Comparison of ENCODE assay signal across 1 cellular context in the genomic region with DNA sequence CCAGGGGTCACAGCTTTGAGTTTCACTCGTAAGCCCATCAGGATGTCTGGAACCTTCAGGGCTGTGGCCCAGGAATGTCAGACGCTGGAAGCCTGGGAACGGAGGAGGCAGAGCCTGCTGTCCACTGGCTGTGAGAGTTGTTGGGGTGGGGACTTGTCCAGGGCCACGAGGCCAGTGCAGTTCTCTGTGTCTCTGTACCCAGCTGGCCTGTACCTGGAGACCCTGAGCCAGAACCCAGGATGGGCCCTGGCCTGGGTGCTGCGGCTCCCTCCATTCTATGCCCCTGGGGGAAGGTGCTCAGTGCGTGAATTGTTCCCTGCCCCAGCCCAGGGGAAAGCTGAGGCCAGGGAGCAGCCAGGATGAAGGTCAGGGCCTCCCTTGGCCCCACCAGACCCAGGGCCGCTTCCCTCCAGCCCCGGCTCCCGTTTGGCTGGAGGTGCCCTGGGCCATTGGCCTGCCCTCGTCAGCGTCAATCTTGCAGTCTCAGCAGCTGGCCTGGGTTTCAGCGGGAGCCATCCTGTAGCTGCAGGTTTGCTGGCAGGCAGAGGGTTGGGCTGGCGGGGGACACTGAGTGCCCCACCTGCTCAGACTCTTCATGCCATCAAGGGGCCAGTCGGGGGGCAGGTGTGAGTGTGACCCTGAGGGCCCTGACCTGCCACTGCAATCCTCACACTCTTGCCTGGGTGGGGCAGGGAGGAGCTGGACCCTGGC.
A peak's percentile ranks its signal among the peaks of the same experiment; 100 is the strongest.
TF ChIP-seq lines count a peak whose summit lies in the region.

No MANE protein-coding gene starts in this region.

TF ChIP-seq in HepG2, 621 proteins besides CTCF, POLR2A, EP300 and RAD21 (continued from another document and continues in another):
- no peak for TF ChIP-seq ZNF674 (CRISPR knock-in tag; IDR thresholded peaks at IDR 0.05; ENCODE audit: low read depth)
- TF ChIP-seq ZNF891 (CRISPR knock-in tag; IDR thresholded peaks at IDR 0.05): no peak
- TF ChIP-seq SNAI1 (CRISPR knock-in tag; IDR thresholded peaks at IDR 0.05; ENCODE audit: borderline replicate concordance): no peak
- TF ChIP-seq, protein P1, sequence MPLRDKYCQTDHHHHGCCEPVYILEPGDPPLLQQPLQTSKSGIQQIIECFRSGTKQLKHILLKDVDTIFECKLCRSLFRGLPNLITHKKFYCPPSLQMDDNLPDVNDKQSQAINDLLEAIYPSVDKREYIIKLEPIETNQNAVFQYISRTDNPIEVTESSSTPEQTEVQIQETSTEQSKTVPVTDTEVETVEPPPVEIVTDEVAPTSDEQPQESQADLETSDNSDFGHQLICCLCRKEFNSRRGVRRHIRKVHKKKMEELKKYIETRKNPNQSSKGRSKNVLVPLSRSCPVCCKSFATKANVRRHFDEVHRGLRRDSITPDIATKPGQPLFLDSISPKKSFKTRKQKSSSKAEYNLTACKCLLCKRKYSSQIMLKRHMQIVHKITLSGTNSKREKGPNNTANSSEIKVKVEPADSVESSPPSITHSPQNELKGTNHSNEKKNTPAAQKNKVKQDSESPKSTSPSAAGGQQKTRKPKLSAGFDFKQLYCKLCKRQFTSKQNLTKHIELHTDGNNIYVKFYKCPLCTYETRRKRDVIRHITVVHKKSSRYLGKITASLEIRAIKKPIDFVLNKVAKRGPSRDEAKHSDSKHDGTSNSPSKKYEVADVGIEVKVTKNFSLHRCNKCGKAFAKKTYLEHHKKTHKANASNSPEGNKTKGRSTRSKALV (CRISPR knock-in tag; IDR thresholded peaks at IDR 0.05): no peak
- no peak for TF ChIP-seq YEATS4 (CRISPR knock-in tag; IDR thresholded peaks at IDR 0.05; ENCODE audit: borderline replicate concordance)
- no peak for TF ChIP-seq ZNF614 (CRISPR knock-in tag; IDR thresholded peaks at IDR 0.05; ENCODE audit: borderline replicate concordance)
- no peak for TF ChIP-seq ZBTB7B (CRISPR knock-in tag; IDR thresholded peaks at IDR 0.05)
- no peak for TF ChIP-seq ZNF143 (CRISPR knock-in tag; IDR thresholded peaks at IDR 0.05)
- no peak for TF ChIP-seq ZNF446 (CRISPR knock-in tag; IDR thresholded peaks at IDR 0.05)
- TF ChIP-seq SP2 (CRISPR knock-in tag; IDR thresholded peaks at IDR 0.05): no peak
- no peak for TF ChIP-seq ZNF569 (CRISPR knock-in tag; IDR thresholded peaks at IDR 0.05; ENCODE audit: borderline replicate concordance)
- TF ChIP-seq, protein P2, sequence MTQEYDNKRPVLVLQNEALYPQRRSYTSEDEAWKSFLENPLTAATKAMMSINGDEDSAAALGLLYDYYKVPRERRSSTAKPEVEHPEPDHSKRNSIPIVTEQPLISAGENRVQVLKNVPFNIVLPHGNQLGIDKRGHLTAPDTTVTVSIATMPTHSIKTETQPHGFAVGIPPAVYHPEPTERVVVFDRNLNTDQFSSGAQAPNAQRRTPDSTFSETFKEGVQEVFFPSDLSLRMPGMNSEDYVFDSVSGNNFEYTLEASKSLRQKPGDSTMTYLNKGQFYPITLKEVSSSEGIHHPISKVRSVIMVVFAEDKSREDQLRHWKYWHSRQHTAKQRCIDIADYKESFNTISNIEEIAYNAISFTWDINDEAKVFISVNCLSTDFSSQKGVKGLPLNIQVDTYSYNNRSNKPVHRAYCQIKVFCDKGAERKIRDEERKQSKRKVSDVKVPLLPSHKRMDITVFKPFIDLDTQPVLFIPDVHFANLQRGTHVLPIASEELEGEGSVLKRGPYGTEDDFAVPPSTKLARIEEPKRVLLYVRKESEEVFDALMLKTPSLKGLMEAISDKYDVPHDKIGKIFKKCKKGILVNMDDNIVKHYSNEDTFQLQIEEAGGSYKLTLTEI (CRISPR knock-in tag; conservative IDR thresholded peaks at IDR 0.05): no peak
- TF ChIP-seq GATAD2A (CRISPR knock-in tag; IDR thresholded peaks at IDR 0.05): no peak
- TF ChIP-seq CHD2 (IDR thresholded peaks at IDR 0.05; ENCODE audit: low read depth, low read length): no peak
- TF ChIP-seq ZNF274 (CRISPR knock-in tag; IDR thresholded peaks at IDR 0.05): no peak
- TF ChIP-seq NR2F1 (CRISPR knock-in tag; IDR thresholded peaks at IDR 0.05): no peak
- no peak for TF ChIP-seq ISL2 (CRISPR knock-in tag; IDR thresholded peaks at IDR 0.05)
- peak; percentile 29; the same call in 1 of the 2 replicates for TF ChIP-seq POGZ (CRISPR knock-in tag; IDR thresholded peaks at IDR 0.05)
- no peak for TF ChIP-seq JUNB (CRISPR knock-in tag; IDR thresholded peaks at IDR 0.05; ENCODE audit: borderline replicate concordance)
- no peak for TF ChIP-seq EEA1 (CRISPR knock-in tag; IDR thresholded peaks at IDR 0.05; ENCODE audit: borderline replicate concordance)
- TF ChIP-seq ZNF570 (CRISPR knock-in tag; IDR thresholded peaks at IDR 0.05; ENCODE audit: borderline replicate concordance): no peak
- TF ChIP-seq, protein P3, sequence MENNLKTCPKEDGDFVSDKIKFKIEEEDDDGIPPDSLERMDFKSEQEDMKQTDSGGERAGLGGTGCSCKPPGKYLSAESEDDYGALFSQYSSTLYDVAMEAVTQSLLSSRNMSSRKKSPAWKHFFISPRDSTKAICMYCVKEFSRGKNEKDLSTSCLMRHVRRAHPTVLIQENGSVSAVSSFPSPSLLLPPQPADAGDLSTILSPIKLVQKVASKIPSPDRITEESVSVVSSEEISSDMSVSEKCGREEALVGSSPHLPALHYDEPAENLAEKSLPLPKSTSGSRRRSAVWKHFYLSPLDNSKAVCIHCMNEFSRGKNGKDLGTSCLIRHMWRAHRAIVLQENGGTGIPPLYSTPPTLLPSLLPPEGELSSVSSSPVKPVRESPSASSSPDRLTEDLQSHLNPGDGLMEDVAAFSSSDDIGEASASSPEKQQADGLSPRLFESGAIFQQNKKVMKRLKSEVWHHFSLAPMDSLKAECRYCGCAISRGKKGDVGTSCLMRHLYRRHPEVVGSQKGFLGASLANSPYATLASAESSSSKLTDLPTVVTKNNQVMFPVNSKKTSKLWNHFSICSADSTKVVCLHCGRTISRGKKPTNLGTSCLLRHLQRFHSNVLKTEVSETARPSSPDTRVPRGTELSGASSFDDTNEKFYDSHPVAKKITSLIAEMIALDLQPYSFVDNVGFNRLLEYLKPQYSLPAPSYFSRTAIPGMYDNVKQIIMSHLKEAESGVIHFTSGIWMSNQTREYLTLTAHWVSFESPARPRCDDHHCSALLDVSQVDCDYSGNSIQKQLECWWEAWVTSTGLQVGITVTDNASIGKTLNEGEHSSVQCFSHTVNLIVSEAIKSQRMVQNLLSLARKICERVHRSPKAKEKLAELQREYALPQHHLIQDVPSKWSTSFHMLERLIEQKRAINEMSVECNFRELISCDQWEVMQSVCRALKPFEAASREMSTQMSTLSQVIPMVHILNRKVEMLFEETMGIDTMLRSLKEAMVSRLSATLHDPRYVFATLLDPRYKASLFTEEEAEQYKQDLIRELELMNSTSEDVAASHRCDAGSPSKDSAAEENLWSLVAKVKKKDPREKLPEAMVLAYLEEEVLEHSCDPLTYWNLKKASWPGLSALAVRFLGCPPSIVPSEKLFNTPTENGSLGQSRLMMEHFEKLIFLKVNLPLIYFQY (CRISPR knock-in tag; IDR thresholded peaks at IDR 0.05; ENCODE audit: borderline replicate concordance): no peak
- no peak for TF ChIP-seq ZFP36L2 (CRISPR knock-in tag; IDR thresholded peaks at IDR 0.05)
- TF ChIP-seq ZNF343 (CRISPR knock-in tag; IDR thresholded peaks at IDR 0.05): no peak
- TF ChIP-seq NR1H2 (CRISPR knock-in tag; IDR thresholded peaks at IDR 0.05; ENCODE audit: borderline replicate concordance, low read depth): no peak
- TF ChIP-seq, protein P4, sequence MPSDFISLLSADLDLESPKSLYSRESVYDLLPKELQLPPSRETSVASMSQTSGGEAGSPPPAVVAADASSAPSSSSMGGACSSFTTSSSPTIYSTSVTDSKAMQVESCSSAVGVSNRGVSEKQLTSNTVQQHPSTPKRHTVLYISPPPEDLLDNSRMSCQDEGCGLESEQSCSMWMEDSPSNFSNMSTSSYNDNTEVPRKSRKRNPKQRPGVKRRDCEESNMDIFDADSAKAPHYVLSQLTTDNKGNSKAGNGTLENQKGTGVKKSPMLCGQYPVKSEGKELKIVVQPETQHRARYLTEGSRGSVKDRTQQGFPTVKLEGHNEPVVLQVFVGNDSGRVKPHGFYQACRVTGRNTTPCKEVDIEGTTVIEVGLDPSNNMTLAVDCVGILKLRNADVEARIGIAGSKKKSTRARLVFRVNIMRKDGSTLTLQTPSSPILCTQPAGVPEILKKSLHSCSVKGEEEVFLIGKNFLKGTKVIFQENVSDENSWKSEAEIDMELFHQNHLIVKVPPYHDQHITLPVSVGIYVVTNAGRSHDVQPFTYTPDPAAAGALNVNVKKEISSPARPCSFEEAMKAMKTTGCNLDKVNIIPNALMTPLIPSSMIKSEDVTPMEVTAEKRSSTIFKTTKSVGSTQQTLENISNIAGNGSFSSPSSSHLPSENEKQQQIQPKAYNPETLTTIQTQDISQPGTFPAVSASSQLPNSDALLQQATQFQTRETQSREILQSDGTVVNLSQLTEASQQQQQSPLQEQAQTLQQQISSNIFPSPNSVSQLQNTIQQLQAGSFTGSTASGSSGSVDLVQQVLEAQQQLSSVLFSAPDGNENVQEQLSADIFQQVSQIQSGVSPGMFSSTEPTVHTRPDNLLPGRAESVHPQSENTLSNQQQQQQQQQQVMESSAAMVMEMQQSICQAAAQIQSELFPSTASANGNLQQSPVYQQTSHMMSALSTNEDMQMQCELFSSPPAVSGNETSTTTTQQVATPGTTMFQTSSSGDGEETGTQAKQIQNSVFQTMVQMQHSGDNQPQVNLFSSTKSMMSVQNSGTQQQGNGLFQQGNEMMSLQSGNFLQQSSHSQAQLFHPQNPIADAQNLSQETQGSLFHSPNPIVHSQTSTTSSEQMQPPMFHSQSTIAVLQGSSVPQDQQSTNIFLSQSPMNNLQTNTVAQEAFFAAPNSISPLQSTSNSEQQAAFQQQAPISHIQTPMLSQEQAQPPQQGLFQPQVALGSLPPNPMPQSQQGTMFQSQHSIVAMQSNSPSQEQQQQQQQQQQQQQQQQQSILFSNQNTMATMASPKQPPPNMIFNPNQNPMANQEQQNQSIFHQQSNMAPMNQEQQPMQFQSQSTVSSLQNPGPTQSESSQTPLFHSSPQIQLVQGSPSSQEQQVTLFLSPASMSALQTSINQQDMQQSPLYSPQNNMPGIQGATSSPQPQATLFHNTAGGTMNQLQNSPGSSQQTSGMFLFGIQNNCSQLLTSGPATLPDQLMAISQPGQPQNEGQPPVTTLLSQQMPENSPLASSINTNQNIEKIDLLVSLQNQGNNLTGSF (CRISPR knock-in tag; IDR thresholded peaks at IDR 0.05): no peak
- TF ChIP-seq ZNF788 (CRISPR knock-in tag; IDR thresholded peaks at IDR 0.05; ENCODE audit: borderline replicate concordance): no peak
- TF ChIP-seq, protein P5, sequence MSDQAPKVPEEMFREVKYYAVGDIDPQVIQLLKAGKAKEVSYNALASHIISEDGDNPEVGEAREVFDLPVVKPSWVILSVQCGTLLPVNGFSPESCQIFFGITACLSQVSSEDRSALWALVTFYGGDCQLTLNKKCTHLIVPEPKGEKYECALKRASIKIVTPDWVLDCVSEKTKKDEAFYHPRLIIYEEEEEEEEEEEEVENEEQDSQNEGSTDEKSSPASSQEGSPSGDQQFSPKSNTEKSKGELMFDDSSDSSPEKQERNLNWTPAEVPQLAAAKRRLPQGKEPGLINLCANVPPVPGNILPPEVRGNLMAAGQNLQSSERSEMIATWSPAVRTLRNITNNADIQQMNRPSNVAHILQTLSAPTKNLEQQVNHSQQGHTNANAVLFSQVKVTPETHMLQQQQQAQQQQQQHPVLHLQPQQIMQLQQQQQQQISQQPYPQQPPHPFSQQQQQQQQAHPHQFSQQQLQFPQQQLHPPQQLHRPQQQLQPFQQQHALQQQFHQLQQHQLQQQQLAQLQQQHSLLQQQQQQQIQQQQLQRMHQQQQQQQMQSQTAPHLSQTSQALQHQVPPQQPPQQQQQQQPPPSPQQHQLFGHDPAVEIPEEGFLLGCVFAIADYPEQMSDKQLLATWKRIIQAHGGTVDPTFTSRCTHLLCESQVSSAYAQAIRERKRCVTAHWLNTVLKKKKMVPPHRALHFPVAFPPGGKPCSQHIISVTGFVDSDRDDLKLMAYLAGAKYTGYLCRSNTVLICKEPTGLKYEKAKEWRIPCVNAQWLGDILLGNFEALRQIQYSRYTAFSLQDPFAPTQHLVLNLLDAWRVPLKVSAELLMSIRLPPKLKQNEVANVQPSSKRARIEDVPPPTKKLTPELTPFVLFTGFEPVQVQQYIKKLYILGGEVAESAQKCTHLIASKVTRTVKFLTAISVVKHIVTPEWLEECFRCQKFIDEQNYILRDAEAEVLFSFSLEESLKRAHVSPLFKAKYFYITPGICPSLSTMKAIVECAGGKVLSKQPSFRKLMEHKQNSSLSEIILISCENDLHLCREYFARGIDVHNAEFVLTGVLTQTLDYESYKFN (CRISPR knock-in tag; conservative IDR thresholded peaks at IDR 0.05): 0 out of 2 replicates have a peak, but pooled peaks have one; percentile 19
- no peak for TF ChIP-seq ZNF776 (CRISPR knock-in tag; IDR thresholded peaks at IDR 0.05)
- no peak for TF ChIP-seq DPF2 (CRISPR knock-in tag; IDR thresholded peaks at IDR 0.05; ENCODE audit: borderline replicate concordance, low read depth)
- TF ChIP-seq, protein P6, sequence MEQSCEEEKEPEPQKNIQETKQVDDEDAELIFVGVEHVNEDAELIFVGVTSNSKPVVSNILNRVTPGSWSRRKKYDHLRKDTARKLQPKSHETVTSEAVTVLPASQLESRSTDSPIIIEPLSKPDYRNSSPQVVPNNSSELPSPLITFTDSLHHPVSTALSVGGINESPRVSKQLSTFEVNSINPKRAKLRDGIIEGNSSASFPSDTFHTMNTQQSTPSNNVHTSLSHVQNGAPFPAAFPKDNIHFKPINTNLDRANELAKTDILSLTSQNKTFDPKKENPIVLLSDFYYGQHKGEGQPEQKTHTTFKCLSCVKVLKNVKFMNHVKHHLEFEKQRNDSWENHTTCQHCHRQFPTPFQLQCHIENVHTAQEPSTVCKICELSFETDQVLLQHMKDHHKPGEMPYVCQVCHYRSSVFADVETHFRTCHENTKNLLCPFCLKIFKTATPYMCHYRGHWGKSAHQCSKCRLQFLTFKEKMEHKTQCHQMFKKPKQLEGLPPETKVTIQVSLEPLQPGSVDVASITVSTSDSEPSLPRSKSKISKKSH (CRISPR knock-in tag; IDR thresholded peaks at IDR 0.05; ENCODE audit: borderline replicate concordance): peak; percentile 66
- TF ChIP-seq, protein P7, sequence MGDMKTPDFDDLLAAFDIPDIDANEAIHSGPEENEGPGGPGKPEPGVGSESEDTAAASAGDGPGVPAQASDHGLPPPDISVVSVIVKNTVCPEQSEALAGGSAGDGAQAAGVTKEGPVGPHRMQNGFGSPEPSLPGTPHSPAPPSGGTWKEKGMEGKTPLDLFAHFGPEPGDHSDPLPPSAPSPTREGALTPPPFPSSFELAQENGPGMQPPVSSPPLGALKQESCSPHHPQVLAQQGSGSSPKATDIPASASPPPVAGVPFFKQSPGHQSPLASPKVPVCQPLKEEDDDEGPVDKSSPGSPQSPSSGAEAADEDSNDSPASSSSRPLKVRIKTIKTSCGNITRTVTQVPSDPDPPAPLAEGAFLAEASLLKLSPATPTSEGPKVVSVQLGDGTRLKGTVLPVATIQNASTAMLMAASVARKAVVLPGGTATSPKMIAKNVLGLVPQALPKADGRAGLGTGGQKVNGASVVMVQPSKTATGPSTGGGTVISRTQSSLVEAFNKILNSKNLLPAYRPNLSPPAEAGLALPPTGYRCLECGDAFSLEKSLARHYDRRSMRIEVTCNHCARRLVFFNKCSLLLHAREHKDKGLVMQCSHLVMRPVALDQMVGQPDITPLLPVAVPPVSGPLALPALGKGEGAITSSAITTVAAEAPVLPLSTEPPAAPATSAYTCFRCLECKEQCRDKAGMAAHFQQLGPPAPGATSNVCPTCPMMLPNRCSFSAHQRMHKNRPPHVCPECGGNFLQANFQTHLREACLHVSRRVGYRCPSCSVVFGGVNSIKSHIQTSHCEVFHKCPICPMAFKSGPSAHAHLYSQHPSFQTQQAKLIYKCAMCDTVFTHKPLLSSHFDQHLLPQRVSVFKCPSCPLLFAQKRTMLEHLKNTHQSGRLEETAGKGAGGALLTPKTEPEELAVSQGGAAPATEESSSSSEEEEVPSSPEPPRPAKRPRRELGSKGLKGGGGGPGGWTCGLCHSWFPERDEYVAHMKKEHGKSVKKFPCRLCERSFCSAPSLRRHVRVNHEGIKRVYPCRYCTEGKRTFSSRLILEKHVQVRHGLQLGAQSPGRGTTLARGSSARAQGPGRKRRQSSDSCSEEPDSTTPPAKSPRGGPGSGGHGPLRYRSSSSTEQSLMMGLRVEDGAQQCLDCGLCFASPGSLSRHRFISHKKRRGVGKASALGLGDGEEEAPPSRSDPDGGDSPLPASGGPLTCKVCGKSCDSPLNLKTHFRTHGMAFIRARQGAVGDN (CRISPR knock-in tag; IDR thresholded peaks at IDR 0.05): peak; percentile 59
